Comparison of ENCODE assay signal across 21 cellular contexts in the genomic region with DNA sequence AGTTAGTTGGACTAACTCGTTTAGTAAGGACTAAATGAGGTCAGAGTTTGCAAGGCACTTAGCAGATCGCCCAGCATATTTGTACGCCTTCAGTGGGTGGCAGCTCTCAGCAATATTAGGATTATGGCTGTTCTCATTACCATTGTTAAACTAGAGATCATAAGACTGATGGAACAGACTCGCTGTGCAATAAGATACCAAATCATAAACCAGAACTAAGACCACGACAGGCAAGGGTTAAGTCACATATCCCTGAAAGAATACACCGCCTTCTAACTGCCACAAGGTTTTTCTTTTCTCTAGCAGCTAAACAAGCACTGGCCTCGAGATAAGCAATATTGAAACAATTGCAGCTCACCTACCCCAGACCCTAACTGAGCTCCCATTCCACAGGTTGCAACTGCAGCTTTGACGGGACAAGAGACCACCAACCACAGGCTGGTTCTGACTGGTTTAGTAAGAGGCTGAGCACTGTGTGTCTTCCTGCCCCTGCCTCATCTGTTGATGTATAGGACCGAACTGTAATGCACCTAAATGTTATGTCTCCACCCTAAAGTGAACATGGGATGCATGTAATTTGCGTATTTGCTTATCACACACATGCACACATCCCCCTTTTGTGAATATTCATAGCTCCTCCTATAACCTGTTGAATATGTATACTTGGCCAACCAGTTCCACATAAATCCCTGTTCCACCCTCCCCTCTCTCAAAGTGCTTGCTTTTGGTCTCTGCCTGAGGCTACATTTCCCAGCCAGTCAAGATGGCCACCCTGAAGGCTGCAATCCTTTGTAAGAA.
DNase-seq lines count a peak whose midpoint lies in the region; ATAC-seq and TF ChIP-seq lines count a peak whose summit lies in the region.
"Had no signal": no experiment of that assay in that cellular context is flagged by ENCODE, and none has a peak within 500 bp of the region (broad histone marks: within the 10 kb centered on the region; RNA-seq: fewer than 3 reads in every experiment).

No MANE protein-coding gene starts in this region.

- H3K79me2 ChIP-seq in neural progenitor cell (ENCODE audit: low read depth) (no peaks in the 10 kb centered on the region), mammary epithelial cell (ENCODE audit: insufficient read depth, low read length) (no peaks in the 10 kb centered on the region)

- H3K4me1 ChIP-seq in neural progenitor cell = peaks cover 12% of the 10 kb centered on the region
- peaks cover 12% of the 10 kb centered on the region for H3K4me1 ChIP-seq in mammary epithelial cell (ENCODE audit: insufficient read depth, low read length)

- H3K9me3 ChIP-seq in neural progenitor cell (ENCODE audit: low read depth) = no peaks in the 10 kb centered on the region
- H3K9me3 ChIP-seq in mammary epithelial cell (replicated peaks; ENCODE audit: insufficient read depth, low read length) = no peaks in the 10 kb centered on the region
- H3K9me3 ChIP-seq: BE2C, SK-N-SH had no signal

- H3K36me3 ChIP-seq in neural progenitor cell (no peaks in the 10 kb centered on the region), mammary epithelial cell (ENCODE audit: insufficient read depth, low read length) (no peaks in the 10 kb centered on the region)
- H3K36me3 ChIP-seq: BE2C had no signal

- H3K36me3 Mint-ChIP-seq in neural progenitor cell = peaks cover 3% of the 10 kb centered on the region
- peaks cover 3% of the 10 kb centered on the region for H3K36me3 Mint-ChIP-seq in type B pancreatic cell

- no peak for TF ChIP-seq CTCF in neural progenitor cell (IDR thresholded peaks at IDR 0.05)
- no peak for TF ChIP-seq CTCF in type B pancreatic cell (conservative IDR thresholded peaks at IDR 0.05)
- no peak for TF ChIP-seq CTCF in mammary epithelial cell (conservative IDR thresholded peaks at IDR 0.05 in 1 of 2, IDR thresholded peaks at IDR 0.05 in 1 of 2; ENCODE audit: extremely low read depth in 1 of 2, insufficient read depth in 1 of 2, low read depth in 1 of 2, low read length in 2 of 2)

- H2AFZ ChIP-seq in neural progenitor cell (replicated peaks) (no peak overlapping the region), mammary epithelial cell (ENCODE audit: low read depth, low read length) (no peak overlapping the region)
- H2AFZ ChIP-seq: GM23338 had no signal

- H4K20me1 ChIP-seq in neural progenitor cell (ENCODE audit: low read depth) (no peaks in the 10 kb centered on the region), mammary epithelial cell (ENCODE audit: insufficient read depth, low read length) (no peaks in the 10 kb centered on the region)

- dilution Hi-C loops in mammary epithelial cell (cut with HindIII; ENCODE audit: low sequenced_read_pairs) = no loop called here

- H3K9me3 Mint-ChIP-seq in neural progenitor cell (peaks cover 3% of the 10 kb centered on the region), type B pancreatic cell (no peaks in the 10 kb centered on the region)
- H3K9me3 Mint-ChIP-seq: CD4-positive, alpha-beta T cell had no signal

- in situ Hi-C loops in mammary epithelial cell (cut with MboI; ENCODE audit: low sequenced_read_pairs in 2 of 2) = no loop called here

- no TSS peak for BruUV-seq in mammary epithelial cell (replicated peaks; lab: Mats Ljungman, UMichigan)

- CTCF ChIA-PET in mammary epithelial cell (lab: Charles Lee; ENCODE audit: low non-redundant PET) = no interaction called here

- intact Hi-C loops in mammary epithelial cell (cut with micrococcal nuclease) = no loop called here

- DNase-seq in NCI-H526 treated with DMSO at 0.1 percent for 48 hours (lab: John Stamatoyannopoulos, UW) (peak; percentile 81), neural progenitor cell (ENCODE audit: low spot score) (no peak), type B pancreatic cell (ENCODE audit: extremely low spot score, unreplicated experiment) (no peak), mammary epithelial cell (no peak), DMS114 treated with DMSO at 0.1 percent for 48 hours (lab: John Stamatoyannopoulos, UW; ENCODE audit: unreplicated experiment) (no peak)
- DNase-seq: BE2C; CD4-positive, alpha-beta T cell; COR-L47; DMS 273 treated with DMSO at 0.1 percent for 48 hours; DND-41; HCEC 1CT; IMR-90; NCI-H1694; NCI-H2081; NCI-H2171; SIG-M5; SK-N-SH had no signal

- peaks cover 6% of the 10 kb centered on the region for H3F3A ChIP-seq in neural progenitor cell (ENCODE audit: low read depth)

- peak overlapping the region; percentile 37 for H3K27ac Mint-ChIP-seq in neural progenitor cell
- peak overlapping the region; percentile 30 for H3K27ac Mint-ChIP-seq in type B pancreatic cell
- H3K27ac Mint-ChIP-seq: CD4-positive, alpha-beta T cell; GM23338 had no signal

- H3K9ac ChIP-seq in neural progenitor cell = no peak overlapping the region
- no peak overlapping the region for H3K9ac ChIP-seq in mammary epithelial cell (ENCODE audit: insufficient read depth, low read length)
- H3K9ac ChIP-seq: SK-N-SH had no signal

- no peak overlapping the region for H3K4me3 ChIP-seq in neural progenitor cell
- H3K4me3 ChIP-seq in mammary epithelial cell (replicated peaks in 1 of 3; ENCODE audit: insufficient read depth in 1 of 3, low read depth in 2 of 3, low read length in 3 of 3) = no peak overlapping the region
- H3K4me3 ChIP-seq: GM23338 had no signal

- H3K4me2 ChIP-seq in neural progenitor cell (no peak overlapping the region), mammary epithelial cell (ENCODE audit: insufficient read depth, low read depth, low read length) (no peak overlapping the region)
- H3K4me2 ChIP-seq: GM23338 had no signal

- H3K4me1 Mint-ChIP-seq in neural progenitor cell (peaks cover 25% of the 10 kb centered on the region), type B pancreatic cell (ENCODE audit: unreplicated experiment) (peaks cover 22% of the 10 kb centered on the region)

- WGBS in mammary epithelial cell (ENCODE audit: low coverage, missing lambda C conversion rate) = 87% methylated on average over 10 of the region's 10 CpGs

- H3K4me3 Mint-ChIP-seq in neural progenitor cell = no peak overlapping the region
- no peak overlapping the region for H3K4me3 Mint-ChIP-seq in type B pancreatic cell
- H3K4me3 Mint-ChIP-seq: CD4-positive, alpha-beta T cell; GM23338 had no signal

- peaks cover 5% of the 10 kb centered on the region for H3K27me3 Mint-ChIP-seq in neural progenitor cell (ENCODE audit: insufficient read depth, low read depth)
- no peaks in the 10 kb centered on the region for H3K27me3 Mint-ChIP-seq in type B pancreatic cell
- H3K27me3 Mint-ChIP-seq: CD4-positive, alpha-beta T cell had no signal

- no peak for ATAC-seq in HG02981 (IDR thresholded peaks at IDR 0.05; ENCODE audit: unreplicated experiment)
- ATAC-seq: GM23338 had no signal

- H3K27me3 ChIP-seq in neural progenitor cell (no peaks in the 10 kb centered on the region), mammary epithelial cell (ENCODE audit: insufficient read depth, low read length) (no peaks in the 10 kb centered on the region)
- H3K27me3 ChIP-seq: BE2C had no signal

- peak overlapping the region; percentile 78 for H3K27ac ChIP-seq in cingulate gyrus (ENCODE audit: low read depth, low read length)
- no peak overlapping the region for H3K27ac ChIP-seq in neural progenitor cell
- no peak overlapping the region for H3K27ac ChIP-seq in mammary epithelial cell (ENCODE audit: insufficient read depth, low read depth, low read length)
- H3K27ac ChIP-seq: RWPE1 had no signal
